8 cellular contexts compared by ENCODE assay signal in genomic region chr12:752673-753400, GRCh38. TPM values are rescaled to one million over a fixed set of nuclear protein-coding genes. Genes with fewer than 3 reads are reported as not detected.
DNase-seq lines count a peak whose midpoint lies in the region; ATAC-seq and TF ChIP-seq lines count a peak whose summit lies in the region.

No MANE protein-coding gene starts in this region.

- H3K36me3 ChIP-seq in BJ (ENCODE audit: control insufficient read depth, insufficient read depth, low read length) (no peaks in the 10 kb centered on the region), spleen (no peaks in the 10 kb centered on the region)

- 0 to 2% (median 1%) methylated on average over 12 to 86 of the region's 86 CpGs for WGBS in spleen, 5 donors

- H3K9me3 ChIP-seq in iPS-18c (ENCODE audit: control insufficient read depth, insufficient read depth, low read length) = no peaks in the 10 kb centered on the region
- H3K9me3 ChIP-seq in spleen = no peaks in the 10 kb centered on the region

- peak overlapping the region; percentile 85 to 100 (median 98) for H3K27ac ChIP-seq in spleen

- no peak for DNase-seq in BJ (ENCODE audit: low read depth)
- DNase-seq in SK-N-DZ (ENCODE audit: low spot score) = peak; percentile 65
- DNase-seq in spleen = peak; percentile 94
- DNase-seq in cortex of kidney (lab: John Stamatoyannopoulos, UW) = no peak

- CTCF ChIA-PET in BJ (lab: Yijun Ruan, JAX) = interaction anchor here (0.7 to 6.4 kb wide), 6 partner anchors 8 to 184 kb away, joined by 3 to 97 read pairs (median 26); no protein-coding TSS in a partner anchor

- H3K27me3 ChIP-seq in BJ (ENCODE audit: control insufficient read depth, insufficient read depth, low read length) = no peaks in the 10 kb centered on the region
- H3K27me3 ChIP-seq in spleen (replicated peaks in 1 of 7) = no peaks in the 10 kb centered on the region

- peaks cover 0 to 12% (median 0%) of the 10 kb centered on the region in 5 experiments for H3K9me3 Mint-ChIP-seq in brain

- H3K4me3 Mint-ChIP-seq in brain = peak overlapping the region; percentile 94 to 98 (median 97)

- POLR2A ChIA-PET in BJ (lab: Charles Lee) = no interaction called here

- 0 out of 2 replicates have a peak, but pooled peaks have one; percentile 3 for TF ChIP-seq CTCF in BJ (IDR thresholded peaks at IDR 0.05; ENCODE audit: insufficient read depth, low read depth, low read length)
- peak; percentile 17 to 37 for TF ChIP-seq CTCF in brain (conservative IDR thresholded peaks at IDR 0.05)
- TF ChIP-seq CTCF in spleen (IDR thresholded peaks at IDR 0.05 in 8 of 11, conservative IDR thresholded peaks at IDR 0.05 in 3 of 11) = peak in 6 of 11 experiments; percentile 5 to 44 (median 34)

- H3K36me3 Mint-ChIP-seq in brain = peaks cover 15% of the 10 kb centered on the region

- H3K4me1 Mint-ChIP-seq in brain = peaks cover 30% of the 10 kb centered on the region

- intact Hi-C loops in spleen (cut with DNase I; ENCODE audit: low total_unique reads) = loop anchor here (10.0 kb wide), 3 partner anchors 52 to 178 kb away; no protein-coding TSS in a partner anchor

- no peak for TF ChIP-seq POLR2A in spleen (IDR thresholded peaks at IDR 0.05)

- peaks cover 19 to 67% (median 56%) of the 10 kb centered on the region in 6 donors for H3K4me1 ChIP-seq in spleen

- peak overlapping the region in 1 of 5 experiments; percentile 94 for H3K27ac Mint-ChIP-seq in brain

- H3K27me3 Mint-ChIP-seq in brain = peaks cover 9% of the 10 kb centered on the region

- peak overlapping the region; percentile 91 for H3K4me3 ChIP-seq in BJ (ENCODE audit: low read depth, low read length)
- peak overlapping the region; percentile 82 for H3K4me3 ChIP-seq in iPS-18c (ENCODE audit: insufficient read depth, low read depth, low read length)
- peak overlapping the region; percentile 70 to 89 (median 79) for H3K4me3 ChIP-seq in spleen

- ATAC-seq in GM18867 (IDR thresholded peaks at IDR 0.05; ENCODE audit: unreplicated experiment) (peak; percentile 33), HG03097 (IDR thresholded peaks at IDR 0.05; ENCODE audit: low FRiP score, unreplicated experiment) (peak; percentile 31)

RNA-seq across cellular contexts. Expression of gene WNK1, which starts 0.5 kb away (rescaled TPM):
- polyA plus RNA-seq in BJ (2011; rRNA removed) (35.8 and 45.2 TPM in 2 replicates), brain (ENCODE audit: insufficient read depth, low read depth, low replicate concordance) (138 TPM), spleen (10 to 100 TPM in 2 of 3 donors, 1 to 10 TPM in 1; 8.8 to 18.9 (median 10.6) TPM)
- 183 and 216 TPM in 2 replicates for polyA minus RNA-seq in BJ (2011; rRNA and poly(A)+ RNA removed)
- 29.7 and 30.9 TPM in 2 replicates for polyA plus RNA-seq in SK-N-DZ (2014; cell fraction: cytosol; rRNA removed)
- polyA plus RNA-seq in SK-N-DZ (2014; cell fraction: nucleus; rRNA removed) = 29.4 and 33.5 TPM in 2 replicates
- total RNA-seq in spleen = 100 to 1,000 TPM; 188 to 261 (median 219) TPM

Comparison
In these comparisons a context has a peak if more than half of its experiments do, and no peak if none do; other contexts are left out.
1. DNase-seq: peak in SK-N-DZ (single experiment) and spleen (single experiment); none in BJ (single experiment) and cortex of kidney (single experiment).
2. Peak in every context shown above with its lines, with median percentiles within 50 percentile points of each other: H3K4me3 ChIP-seq and CTCF ChIP-seq.